Comparison of ENCODE assay signal across 33 cellular contexts in genomic region chr3:142047021-142047369, GRCh38.
"Had no signal": no experiment of that assay in that cellular context is flagged by ENCODE, and none has a peak within 500 bp of the region (broad histone marks: within the 10 kb centered on the region; RNA-seq: fewer than 3 reads in every experiment).

No MANE protein-coding gene starts in this region.

- H3K9me3 ChIP-seq: ascending aorta, esophagus muscularis mucosa, gastrocnemius medialis, heart left ventricle had no signal

- H3K27me3 Mint-ChIP-seq: activated B cell treated with CpG ODN at 0.5 μM for 24 hours; activated CD8-positive, alpha-beta T cell treated with anti-CD3 and anti-CD28 coated beads for 36 hours; activated naive CD4-positive, alpha-beta T cell treated with anti-CD3 and anti-CD28 coated beads, Interleukin-2, amount 10 ng/mL, durations not matched to agents 7 days and 5 days; central memory CD8-positive, alpha-beta T cell; dendritic cell treated with granulocyte-macrophage colony-stimulating factor and Interleukin-4, amounts not matched to agents 40 ng/mL and 50 ng/mL, for 4 days; effector memory CD8-positive, alpha-beta T cell; T-helper 17 cell had no signal

- H3K4me1 ChIP-seq: ascending aorta, esophagus muscularis mucosa, foreskin keratinocyte, gastrocnemius medialis, heart left ventricle had no signal

- H3K27ac ChIP-seq: ascending aorta, brain microvascular endothelial cell, coronary artery, dorsolateral prefrontal cortex, esophagus muscularis mucosa, foreskin keratinocyte, gastrocnemius medialis, heart left ventricle, WERI-Rb-1 had no signal

- ATAC-seq: activated CD4-positive, CD25-positive, alpha-beta regulatory T cell treated with anti-CD3 and anti-CD28 coated beads, Interleukin-2, amount 50 U/mL, for 24 hours; activated CD8-positive, alpha-beta T cell treated with anti-CD3 and anti-CD28 coated beads for 36 hours; activated naive CD4-positive, alpha-beta T cell treated with anti-CD3 and anti-CD28 coated beads, Interleukin-2, amount 50 U/mL, for 72 hours; effector memory CD8-positive, alpha-beta T cell; foreskin keratinocyte; gastrocnemius medialis; heart left ventricle; T-helper 17 cell had no signal

- H3K27ac Mint-ChIP-seq: activated B cell treated with CpG ODN at 0.5 μM for 24 hours; activated CD8-positive, alpha-beta T cell treated with anti-CD3 and anti-CD28 coated beads for 36 hours; activated naive CD4-positive, alpha-beta T cell treated with anti-CD3 and anti-CD28 coated beads, Interleukin-2, amount 10 ng/mL, durations not matched to agents 7 days and 5 days; activated naive CD4-positive, alpha-beta T cell treated with anti-CD3 and anti-CD28 coated beads, Interleukin-2, amount 50 U/mL, for 72 hours; activated naive CD8-positive, alpha-beta T cell treated with anti-CD3 and anti-CD28 coated beads, Interleukin-2, amount 10 ng/mL, durations not matched to agents 7 days and 5 days; activated T-helper 1 cell treated with anti-CD3 and anti-CD28 coated beads, Interleukin-12 subunit alpha, Interleukin-12 subunit beta, Interleukin-2, Interleukin-4 antibody, amounts not matched to agents 30 ng/mL and 10 ng/mL and 1 ng/mL, durations not matched to agents 14 hours and 24 hours and 36 hours; dendritic cell treated with granulocyte-macrophage colony-stimulating factor and Interleukin-4, amounts not matched to agents 40 ng/mL and 50 ng/mL, for 4 days; effector memory CD8-positive, alpha-beta T cell; T-helper 17 cell; T-helper 2 cell treated with Interferon-gamma antibody and Interleukin-4, amounts not matched to agents 5 μg/mL and 100 μg/mL, for 36 hours had no signal

- H3K4me1 Mint-ChIP-seq: activated B cell treated with CpG ODN at 0.5 μM for 24 hours; activated naive CD4-positive, alpha-beta T cell treated with anti-CD3 and anti-CD28 coated beads, Interleukin-2, amount 10 ng/mL, durations not matched to agents 7 days and 5 days; central memory CD8-positive, alpha-beta T cell; T-helper 17 cell had no signal

- H3K36me3 ChIP-seq: ascending aorta, brain microvascular endothelial cell, gastrocnemius medialis, WERI-Rb-1 had no signal

- H3K9me3 Mint-ChIP-seq: activated B cell treated with CpG ODN at 0.5 μM for 24 hours; activated CD8-positive, alpha-beta T cell treated with anti-CD3 and anti-CD28 coated beads for 36 hours; activated naive CD4-positive, alpha-beta T cell treated with anti-CD3 and anti-CD28 coated beads, Interleukin-2, amount 50 U/mL, for 72 hours; activated T-helper 1 cell treated with anti-CD3 and anti-CD28 coated beads, Interleukin-12 subunit alpha, Interleukin-12 subunit beta, Interleukin-2, Interleukin-4 antibody, amounts not matched to agents 30 ng/mL and 10 ng/mL and 1 ng/mL, durations not matched to agents 14 hours and 24 hours and 36 hours; central memory CD8-positive, alpha-beta T cell; effector memory CD8-positive, alpha-beta T cell; T-helper 2 cell treated with Interferon-gamma antibody and Interleukin-4, amounts not matched to agents 5 μg/mL and 100 μg/mL, for 36 hours had no signal

- H3K4me3 Mint-ChIP-seq: activated B cell treated with CpG ODN at 0.5 μM for 24 hours; activated CD8-positive, alpha-beta T cell treated with anti-CD3 and anti-CD28 coated beads for 36 hours; activated naive CD4-positive, alpha-beta T cell treated with anti-CD3 and anti-CD28 coated beads, Interleukin-2, amount 10 ng/mL, durations not matched to agents 7 days and 5 days; activated naive CD8-positive, alpha-beta T cell treated with anti-CD3 and anti-CD28 coated beads, Interleukin-2, amount 10 ng/mL, durations not matched to agents 7 days and 5 days; activated T-helper 1 cell treated with anti-CD3 and anti-CD28 coated beads, Interleukin-12 subunit alpha, Interleukin-12 subunit beta, Interleukin-2, Interleukin-4 antibody, amounts not matched to agents 30 ng/mL and 10 ng/mL and 1 ng/mL, durations not matched to agents 14 hours and 24 hours and 36 hours; central memory CD8-positive, alpha-beta T cell; dendritic cell treated with granulocyte-macrophage colony-stimulating factor and Interleukin-4, amounts not matched to agents 40 ng/mL and 50 ng/mL, for 4 days; effector memory CD8-positive, alpha-beta T cell; T-helper 17 cell; T-helper 2 cell treated with Interferon-gamma antibody and Interleukin-4, amounts not matched to agents 5 μg/mL and 100 μg/mL, for 36 hours had no signal

- FAIRE-seq: bronchial epithelial cell had no signal

- H3K4me3 ChIP-seq: ascending aorta, coronary artery, dorsolateral prefrontal cortex, esophagus muscularis mucosa, gastrocnemius medialis, heart left ventricle had no signal

- H3K27me3 ChIP-seq: ascending aorta, brain microvascular endothelial cell, dorsolateral prefrontal cortex, esophagus muscularis mucosa, foreskin keratinocyte, gastrocnemius medialis, heart left ventricle had no signal

- H3K36me3 Mint-ChIP-seq: activated naive CD4-positive, alpha-beta T cell treated with anti-CD3 and anti-CD28 coated beads, Interleukin-2, amount 10 ng/mL, durations not matched to agents 7 days and 5 days had no signal

- DNase-seq: activated B cell treated with CpG ODN at 0.5 μM for 24 hours; activated CD4-positive, alpha-beta T cell treated with anti-CD3 and anti-CD28 coated beads for 48 hours; activated CD4-positive, alpha-beta T cell treated with anti-CD3 and anti-CD28 coated beads, Interleukin-2, amount 50 U/mL, for 1 hour; activated CD4-positive, alpha-beta T cell treated with anti-CD3 and anti-CD28 coated beads, Interleukin-2, amount 50 U/mL, for 48 hours; activated CD8-positive, alpha-beta memory T cell treated with anti-CD3 and anti-CD28 coated beads for 24 hours; activated CD8-positive, alpha-beta T cell treated with anti-CD3 and anti-CD28 coated beads for 36 hours; activated gamma-delta T cell; activated naive CD4-positive, alpha-beta T cell; activated naive CD4-positive, alpha-beta T cell treated with anti-CD3 and anti-CD28 coated beads, Interleukin-2, amount 10 ng/mL, durations not matched to agents 7 days and 5 days; activated naive CD8-positive, alpha-beta T cell treated with anti-CD3 and anti-CD28 coated beads, Interleukin-2, amount 10 ng/mL, durations not matched to agents 7 days and 5 days; activated T-cell treated with anti-CD3 and anti-CD28 coated beads, Interleukin-2, amount 50 U/mL, for 1 hour; activated T-cell treated with anti-CD3 and anti-CD28 coated beads, Interleukin-2, amount 50 U/mL, for 48 hours; brain microvascular endothelial cell; dorsolateral prefrontal cortex; effector memory CD8-positive, alpha-beta T cell; foreskin keratinocyte; gastrocnemius medialis; glutamatergic neuron; heart left ventricle; T-helper 1 cell; T-helper 17 cell; T1000; WERI-Rb-1 had no signal
